In the genomic region with DNA sequence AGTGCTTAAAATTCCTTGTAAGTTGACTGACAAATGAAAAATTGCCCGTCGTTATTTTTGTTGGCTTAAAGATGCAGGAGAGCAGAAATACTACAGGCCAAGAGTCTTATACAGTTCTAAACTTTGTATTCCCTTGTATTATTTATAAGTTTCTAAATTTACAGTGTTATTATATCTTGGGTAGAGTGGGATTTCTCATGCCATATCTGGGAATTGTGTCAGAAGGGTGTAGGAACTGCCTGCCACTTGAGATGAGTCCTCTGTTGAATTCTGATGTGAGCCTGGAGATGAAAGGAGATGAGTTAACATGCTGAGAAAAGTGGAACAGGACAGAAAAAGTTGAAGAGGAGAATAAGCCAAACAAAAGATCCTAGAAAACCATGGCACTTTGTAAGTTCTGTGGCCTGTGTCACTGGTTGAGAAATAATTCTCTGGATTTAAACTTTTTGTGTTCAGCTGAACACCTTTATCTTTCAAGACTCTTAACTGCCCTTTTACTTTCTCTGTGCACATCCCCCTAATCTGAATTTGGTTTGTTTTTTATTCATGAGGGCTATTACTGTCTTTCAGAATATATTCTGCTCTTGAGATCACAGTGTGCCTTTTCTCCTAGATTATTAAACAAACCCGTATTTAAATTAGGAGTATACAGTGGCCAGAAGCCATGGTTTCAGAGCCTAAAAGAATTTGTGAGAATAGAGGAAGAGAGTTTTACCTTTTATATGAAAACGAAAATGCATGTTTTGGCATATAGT, we compare ENCODE assay signal across 10 cellular contexts. TPM values are rescaled to one million over a fixed set of nuclear protein-coding genes. Genes with fewer than 3 reads are reported as not detected.
DNase-seq lines count a peak whose midpoint lies in the region; ATAC-seq and TF ChIP-seq lines count a peak whose summit lies in the region.
"Had no signal": no experiment of that assay in that cellular context is flagged by ENCODE, and none has a peak within 500 bp of the region (broad histone marks: within the 10 kb centered on the region; RNA-seq: fewer than 3 reads in every experiment).

No MANE protein-coding gene starts in this region.

- DNase-seq in NCI-H82 (lab: John Stamatoyannopoulos, UW) (peak; percentile 35), NCI-H82 treated with DMSO at 0.1 percent for 48 hours (lab: John Stamatoyannopoulos, UW; ENCODE audit: unreplicated experiment) (no peak), adipocyte (ENCODE audit: low read depth) (peak; percentile 40), kidney epithelial cell (ENCODE audit: low read depth) (no peak), thyroid gland (no peak), amygdala (lab: John Stamatoyannopoulos, UW) (no peak)

- H3K9me3 ChIP-seq in adipocyte (ENCODE audit: control insufficient read depth, low read length), result no peaks in the 10 kb centered on the region
- H3K9me3 ChIP-seq in thyroid gland, result no peaks in the 10 kb centered on the region

- TF ChIP-seq CTCF in kidney epithelial cell (IDR thresholded peaks at IDR 0.05; ENCODE audit: insufficient read depth, low read length, poor library complexity, severe bottlenecking), result no peak
- TF ChIP-seq CTCF in thyroid gland (IDR thresholded peaks at IDR 0.05), result no peak

- peak overlapping the region; percentile 94 for H3K9ac ChIP-seq in adipocyte (ENCODE audit: low read length)

- WGBS in thyroid gland, 2 donors, result 26 to 28% methylated on average over 4 of the region's 4 CpGs

- ATAC-seq in HG03108 (IDR thresholded peaks at IDR 0.05; ENCODE audit: unreplicated experiment) (no peak), HG03175 (IDR thresholded peaks at IDR 0.05; ENCODE audit: unreplicated experiment) (no peak)
- ATAC-seq: activated CD4-positive, CD25-positive, alpha-beta regulatory T cell treated with anti-CD3 and anti-CD28 coated beads, Interleukin-2, amount 50 U/mL, for 24 hours; stimulated activated effector memory CD8-positive, alpha-beta T cell treated with anti-CD3 and anti-CD28 coated beads, Interleukin-12 subunit alpha, Interleukin-12 subunit beta, amount 100 ng/mL, for 72 hours had no signal

- TF ChIP-seq POLR2A in thyroid gland (IDR thresholded peaks at IDR 0.05), result no peak

- H3K4me3 ChIP-seq in adipocyte (ENCODE audit: low read length), result peak overlapping the region; percentile 97
- peak overlapping the region; percentile 80 for H3K4me3 ChIP-seq in kidney epithelial cell (ENCODE audit: low read depth, low read length)
- peak overlapping the region in 2 of 3 donors; percentile 80 to 89 for H3K4me3 ChIP-seq in thyroid gland (replicated peaks in 1 of 3)

- H3K27ac ChIP-seq in thyroid gland, result peak overlapping the region; percentile 21 to 95 (median 91)

- H3K36me3 ChIP-seq in adipocyte (ENCODE audit: control insufficient read depth, insufficient read depth, low read length, severe bottlenecking) (peaks cover 10% of the 10 kb centered on the region), kidney epithelial cell (ENCODE audit: control insufficient read depth, insufficient read depth, low read length) (no peaks in the 10 kb centered on the region), thyroid gland (no peaks in the 10 kb centered on the region)

- H3K4me1 ChIP-seq in adipocyte (ENCODE audit: control insufficient read depth, insufficient read depth, low read length) (peaks cover 26% of the 10 kb centered on the region), thyroid gland (peaks cover 24 to 32% of the 10 kb centered on the region in 2 donors)

- H3K27me3 ChIP-seq in adipocyte (replicated peaks; ENCODE audit: control insufficient read depth, insufficient read depth, low read length) (no peaks in the 10 kb centered on the region), kidney epithelial cell (ENCODE audit: control insufficient read depth, insufficient read depth, low read length) (no peaks in the 10 kb centered on the region), thyroid gland (no peaks in the 10 kb centered on the region)

- intact Hi-C loops in thyroid gland (cut with DNase I), result loop anchor here (5.0 kb wide), 2 partner anchors 202 to 313 kb away; a partner anchor contains a TSS

RNA-seq across cellular contexts. Expression of a gene that starts 1.5 kb away (rescaled TPM):
- total RNA-seq in kidney epithelial cell (53.2 and 55.0 TPM in 2 replicates), thyroid gland (10 to 100 TPM; 49.5 to 71.2 (median 57.5) TPM)

Comparison
In these comparisons a context has a peak if more than half of its experiments do, and no peak if none do; other contexts are left out.
1. DNase-seq: peak in NCI-H82 (single experiment) and adipocyte (single experiment); none in NCI-H82 treated with DMSO at 0.1 percent for 48 hours (single experiment), kidney epithelial cell (single experiment), thyroid gland (0 of 2) and amygdala (0 of 56).
2. Peak in every context shown above with its lines, with median percentiles within 50 percentile points of each other: H3K4me3 ChIP-seq.